Comparison of ENCODE assay signal across 8 cellular contexts in the genomic region with DNA sequence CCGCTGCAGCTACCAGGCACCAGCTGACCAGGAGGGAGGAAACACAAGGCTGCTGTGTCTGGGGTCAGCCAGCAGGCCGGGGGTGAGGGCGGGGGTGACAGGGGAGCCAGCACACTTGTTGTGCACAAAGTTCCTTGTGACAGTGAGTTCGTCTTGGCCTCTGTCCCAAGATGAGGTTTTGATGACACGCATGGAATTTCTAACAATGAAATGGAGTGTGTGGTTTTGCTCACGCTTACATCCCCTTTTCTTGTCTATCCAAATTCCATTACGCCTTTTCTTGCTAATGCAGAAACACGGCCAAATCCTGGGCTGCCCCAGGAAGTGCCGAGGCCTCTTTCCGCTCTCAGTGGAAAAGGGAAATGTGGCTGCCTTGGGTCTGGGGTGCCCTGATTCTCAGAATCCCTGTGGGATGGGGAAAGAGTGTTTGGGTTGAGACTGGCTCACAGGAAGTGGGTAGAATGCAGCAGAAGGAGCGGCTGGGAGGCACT.
DNase-seq lines count a peak whose midpoint lies in the region; ATAC-seq lines count a peak whose summit lies in the region.

No MANE protein-coding gene starts in this region.

- ATAC-seq in HG02973 (IDR thresholded peaks at IDR 0.05; ENCODE audit: unreplicated experiment), result no peak

- intact Hi-C loops in head of caudate nucleus (cut with DNase I), result loop anchor here (10.0 kb wide), 1 partner anchor 55 kb away; no protein-coding TSS in a partner anchor

- DNase-seq in EL (peak; percentile 88), T1000 (lab: John Stamatoyannopoulos, UW) (peak; percentile 27), head of caudate nucleus (peak; percentile 70 to 96 (median 87)), renal cortical epithelial cell (ENCODE audit: low read depth) (peak; percentile 73), iPS-NIHi11 (ENCODE audit: low spot score) (no peak), HT-29 (ENCODE audit: low spot score) (no peak)
- DNase-seq in activated CD4-positive, alpha-beta T cell treated with anti-CD3 and anti-CD28 coated beads for 4 hours, result no peak

Comparison
In these comparisons a context has a peak if more than half of its experiments do, and no peak if none do; other contexts are left out.
1. DNase-seq: peak in EL (single experiment), T1000 (single experiment), head of caudate nucleus (42 of 42) and renal cortical epithelial cell (single experiment); none in iPS-NIHi11 (single experiment), HT-29 (single experiment) and activated CD4-positive, alpha-beta T cell treated with anti-CD3 and anti-CD28 coated beads for 4 hours (0 of 2).